7 cellular contexts compared by ENCODE assay signal in genomic region chr12:2960432-2960956, GRCh38. TPM values are rescaled to one million over a fixed set of nuclear protein-coding genes. Genes with fewer than 3 reads are reported as not detected.
A peak's percentile ranks its signal among the peaks of the same experiment; 100 is the strongest.
DNase-seq lines count a peak whose midpoint lies in the region; ATAC-seq, FAIRE-seq and TF ChIP-seq lines count a peak whose summit lies in the region.

No MANE protein-coding gene starts in this region.

- H3K36me3 ChIP-seq in OCI-LY1 (ENCODE audit: insufficient read depth, low read length), result no peaks in the 10 kb centered on the region
- H3K36me3 ChIP-seq in bronchial epithelial cell (ENCODE audit: control insufficient read depth, insufficient read depth, low read length), result no peaks in the 10 kb centered on the region
- no peaks in the 10 kb centered on the region for H3K36me3 ChIP-seq in aorta (ENCODE audit: control insufficient read depth in 1 of 2, insufficient read depth in 2 of 2, low read length in 1 of 2)

- H3K4me3 ChIP-seq in GM12864 (ENCODE audit: low read depth, low read length), result peak overlapping the region; percentile 63
- H3K4me3 ChIP-seq in OCI-LY1 (ENCODE audit: low read depth, low read length, poor library complexity, severe bottlenecking), result peak overlapping the region; percentile 73
- peak overlapping the region; percentile 67 for H3K4me3 ChIP-seq in bronchial epithelial cell (ENCODE audit: low read depth, low read length)
- peak overlapping the region in 1 of 2 donors; percentile 38 for H3K4me3 ChIP-seq in aorta (ENCODE audit: low read length in 2 of 2)

- peak overlapping the region; percentile 81 for H3K4me2 ChIP-seq in OCI-LY1 (ENCODE audit: low read length)

- ATAC-seq in aorta (ENCODE audit: low FRiP score), result peak; percentile 3
- ATAC-seq in GM19328 (IDR thresholded peaks at IDR 0.05; ENCODE audit: unreplicated experiment), result no peak

- no peaks in the 10 kb centered on the region for H4K20me1 ChIP-seq in OCI-LY1 (ENCODE audit: insufficient read depth, low read length)

- H3K4me1 ChIP-seq in OCI-LY1 (ENCODE audit: insufficient read depth, low read length, severe bottlenecking) (peaks cover 29% of the 10 kb centered on the region), aorta (ENCODE audit: control insufficient read depth in 1 of 2, insufficient read depth in 2 of 2, low read length in 2 of 2) (no peaks in the 10 kb centered on the region)

- DNase-seq in GM12864 (ENCODE audit: low read depth), result peak; percentile 35
- DNase-seq in bronchial epithelial cell (ENCODE audit: low read depth), result peak; percentile 41
- peak in 1 of 2 experiments; percentile 45 for DNase-seq in mesothelial cell of epicardium (ENCODE audit: low spot score in 2 of 2, unreplicated experiment in 2 of 2)
- no peak for DNase-seq in aorta
- DNase-seq in DMS153 treated with DMSO at 0.1 percent for 48 hours (lab: John Stamatoyannopoulos, UW; ENCODE audit: unreplicated experiment), result no peak

- FAIRE-seq in bronchial epithelial cell (lab: Jason Lieb, UNC), result peak; percentile 62

- no peaks in the 10 kb centered on the region for H3F3A ChIP-seq in OCI-LY1 (ENCODE audit: insufficient read depth, low read length)

- 40 to 42% methylated on average over 16 of the region's 16 CpGs for WGBS in aorta, 2 donors

- H3K9me3 Mint-ChIP-seq in mesothelial cell of epicardium, result no peaks in the 10 kb centered on the region

- H3K9ac ChIP-seq in OCI-LY1 (ENCODE audit: low read length), result peak overlapping the region; percentile 70

- intact Hi-C loops in aorta (cut with DNase I), result loop anchor here in 1 of 2 donors (5.0 kb wide), 1 partner anchor 82 kb away; no protein-coding TSS in a partner anchor

- H2AFZ ChIP-seq in OCI-LY1 (ENCODE audit: low read length), result no peak overlapping the region

- H3K79me2 ChIP-seq in OCI-LY1 (ENCODE audit: insufficient read depth, low read length), result no peaks in the 10 kb centered on the region

- H3K9me3 ChIP-seq in OCI-LY1 (ENCODE audit: low read length) (no peaks in the 10 kb centered on the region), aorta (ENCODE audit: control insufficient read depth, low read length) (no peaks in the 10 kb centered on the region)

- H3K4me1 Mint-ChIP-seq in mesothelial cell of epicardium, result peaks cover 42% of the 10 kb centered on the region

- H3K27ac Mint-ChIP-seq in mesothelial cell of epicardium, result peak overlapping the region; percentile 81

- H3K27ac ChIP-seq in OCI-LY1 (ENCODE audit: low read depth, low read length, poor library complexity, severe bottlenecking) (no peak overlapping the region), aorta (ENCODE audit: low read depth in 1 of 2, low read length in 2 of 2) (peak overlapping the region in 1 of 2 donors; percentile 9)

- H3K27me3 Mint-ChIP-seq in mesothelial cell of epicardium (ENCODE audit: low read depth), result peaks cover 24% of the 10 kb centered on the region

- H3K4me3 Mint-ChIP-seq in mesothelial cell of epicardium, result peak overlapping the region; percentile 63

- H3K36me3 Mint-ChIP-seq in mesothelial cell of epicardium, result peaks cover 4% of the 10 kb centered on the region

- no peaks in the 10 kb centered on the region for H3K9me2 ChIP-seq in OCI-LY1 (ENCODE audit: low read depth, low read length)

- no peak for TF ChIP-seq CTCF in GM12864 (IDR thresholded peaks at IDR 0.05; ENCODE audit: low read depth, low read length, missing control alignments)
- no peak for TF ChIP-seq CTCF in OCI-LY1 (IDR thresholded peaks at IDR 0.05; ENCODE audit: low read length)
- no peak for TF ChIP-seq CTCF in bronchial epithelial cell (IDR thresholded peaks at IDR 0.05; ENCODE audit: insufficient read depth, low read length, severe bottlenecking)
- no peak for TF ChIP-seq CTCF in mesothelial cell of epicardium (IDR thresholded peaks at IDR 0.05; ENCODE audit: unreplicated experiment)

- H3K27me3 ChIP-seq in OCI-LY1 (ENCODE audit: insufficient read depth, low read length) (no peaks in the 10 kb centered on the region), bronchial epithelial cell (ENCODE audit: control insufficient read depth, insufficient read depth, low read length) (no peaks in the 10 kb centered on the region), aorta (ENCODE audit: control insufficient read depth in 1 of 2, insufficient read depth in 2 of 2, low read length in 1 of 2) (no peaks in the 10 kb centered on the region)

RNA-seq across cellular contexts. Expression of gene TEAD4, which starts 1.3 kb away (rescaled TPM):
- 2.0 and 4.2 TPM in 2 replicates for total RNA-seq in bronchial epithelial cell
- 32.0 to 39.0 TPM (median 32.3 TPM) in 3 replicates for total RNA-seq in mesothelial cell of epicardium
- total RNA-seq in aorta, result 10 to 100 TPM; 27.1 to 29.0 TPM
- polyA plus RNA-seq in aorta, result 10 to 100 TPM in 1 of 2 donors, 1 to 10 TPM in 1; 8.9 to 13.2 TPM

Comparison
In these comparisons a context has a peak if more than half of its experiments do, and no peak if none do; other contexts are left out.
1. DNase-seq: peak in GM12864 (single experiment) and bronchial epithelial cell (single experiment); none in aorta (0 of 2) and DMS153 treated with DMSO at 0.1 percent for 48 hours (single experiment).